Comparison of ENCODE assay signal across 1 cellular context in genomic region chr5:10638723-10639122, GRCh38.
A peak's percentile ranks its signal among the peaks of the same experiment; 100 is the strongest.
TF ChIP-seq lines count a peak whose summit lies in the region.

No MANE protein-coding gene starts in this region.

TF ChIP-seq in GM12878, 131 proteins besides CTCF, POLR2A, EP300 and RAD21:
- TF ChIP-seq HDGF (IDR thresholded peaks at IDR 0.05), result 0 out of 2 replicates have a peak, but pooled peaks have one; percentile 13
- peak; percentile 68; the same call in 1 of the 2 replicates for TF ChIP-seq ZBTB33 (IDR thresholded peaks at IDR 0.05)
TF ChIP-seq in GM12878: peak in this region for 2; not testable (repeated sequence) for 129.
